Comparison of ENCODE assay signal across 10 cellular contexts in the genomic region with DNA sequence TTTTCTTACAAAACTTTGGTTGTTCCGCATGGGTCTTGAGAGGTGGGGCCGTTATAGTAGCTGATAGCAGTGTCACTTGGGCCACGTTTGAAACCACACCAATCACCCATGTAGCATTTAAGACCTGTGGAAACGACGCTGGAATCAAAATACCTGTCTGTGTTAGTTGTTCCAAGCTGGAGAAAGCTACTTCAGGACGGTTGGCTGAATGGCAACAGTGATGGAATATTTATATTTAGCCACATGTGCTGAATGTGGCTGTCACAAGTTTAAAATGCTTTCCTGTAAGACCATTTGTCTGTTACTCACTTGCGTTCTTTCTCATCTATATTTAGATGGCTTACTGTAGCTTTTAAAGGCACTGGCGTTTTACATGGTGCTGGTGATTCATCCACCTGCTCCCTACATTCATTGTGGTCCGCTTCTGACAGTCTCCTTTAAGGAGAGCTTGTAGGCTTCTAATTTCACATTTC. TPM values are rescaled to one million over a fixed set of nuclear protein-coding genes. Genes with fewer than 3 reads are reported as not detected.
DNase-seq lines count a peak whose midpoint lies in the region; ATAC-seq and TF ChIP-seq lines count a peak whose summit lies in the region.
"Had no signal": no experiment of that assay in that cellular context is flagged by ENCODE, and none has a peak within 500 bp of the region (broad histone marks: within the 10 kb centered on the region; RNA-seq: fewer than 3 reads in every experiment).

No MANE protein-coding gene starts in this region.

- H3K27ac Mint-ChIP-seq in activated CD4-positive, alpha-beta T cell treated with anti-CD3 and anti-CD28 coated beads, Interleukin-2, amount 10 ng/mL, durations not matched to agents 7 days and 5 days = peak overlapping the region; percentile 89
- peak overlapping the region in 4 of 5 experiments; percentile 12 to 89 (median 64) for H3K27ac Mint-ChIP-seq in brain

- CTCF ChIA-PET in activated CD4-positive, alpha-beta T cell treated with anti-CD3 and anti-CD28 coated beads, Interleukin-2, amount 10 ng/mL, durations not matched to agents 7 days and 5 days (lab: Charles Lee) = interaction anchor here (0.8 to 3.8 kb wide), 9 partner anchors 9 to 355 kb away, joined by 3 to 13 read pairs (median 4); a partner anchor contains a TSS

- no peaks in the 10 kb centered on the region for H3K9me3 Mint-ChIP-seq in activated CD4-positive, alpha-beta T cell treated with anti-CD3 and anti-CD28 coated beads, Interleukin-2, amount 10 ng/mL, durations not matched to agents 7 days and 5 days
- H3K9me3 Mint-ChIP-seq in brain = peaks cover 0 to 5% (median 0%) of the 10 kb centered on the region in 5 experiments
- H3K9me3 Mint-ChIP-seq: CD14-positive monocyte had no signal

- H3K9me3 ChIP-seq in upper lobe of right lung = no peaks in the 10 kb centered on the region

- H3K27ac ChIP-seq in upper lobe of right lung = no peak overlapping the region

- DNase-seq in activated CD4-positive, alpha-beta T cell treated with anti-CD3 and anti-CD28 coated beads, Interleukin-2, amount 10 ng/mL, durations not matched to agents 7 days and 5 days = no peak
- DNase-seq in activated CD4-positive, alpha-beta T cell treated with anti-CD3 and anti-CD28 coated beads for 1 hour = no peak
- peak; percentile 63 for DNase-seq in hepatic stellate cell (ENCODE audit: low spot score)
- DNase-seq in upper lobe of right lung = no peak
- no peak for DNase-seq in stimulated activated naive CD4-positive, alpha-beta T cell (lab: John Stamatoyannopoulos, UW)
- DNase-seq in globus pallidus (ENCODE audit: low spot score) = no peak
- DNase-seq: NCI-H1092 had no signal

- no peaks in the 10 kb centered on the region for H3K4me1 ChIP-seq in upper lobe of right lung

- H3K36me3 Mint-ChIP-seq in activated CD4-positive, alpha-beta T cell treated with anti-CD3 and anti-CD28 coated beads, Interleukin-2, amount 10 ng/mL, durations not matched to agents 7 days and 5 days (ENCODE audit: low read depth) = peaks cover 5% of the 10 kb centered on the region
- H3K36me3 Mint-ChIP-seq in brain = no peaks in the 10 kb centered on the region

- H3K4me3 Mint-ChIP-seq in activated CD4-positive, alpha-beta T cell treated with anti-CD3 and anti-CD28 coated beads, Interleukin-2, amount 10 ng/mL, durations not matched to agents 7 days and 5 days = peak overlapping the region; percentile 78
- H3K4me3 Mint-ChIP-seq in brain = peak overlapping the region in 4 of 5 experiments; percentile 31 to 57 (median 47)

- TF ChIP-seq CTCF in brain (conservative IDR thresholded peaks at IDR 0.05) (no peak), upper lobe of right lung (IDR thresholded peaks at IDR 0.05) (no peak)

- peak overlapping the region; percentile 5 for H3K4me3 ChIP-seq in upper lobe of right lung

- H3K4me1 Mint-ChIP-seq in activated CD4-positive, alpha-beta T cell treated with anti-CD3 and anti-CD28 coated beads, Interleukin-2, amount 10 ng/mL, durations not matched to agents 7 days and 5 days = peaks cover 28% of the 10 kb centered on the region
- H3K4me1 Mint-ChIP-seq in brain = peaks cover 29% of the 10 kb centered on the region

- POLR2A ChIA-PET in activated CD4-positive, alpha-beta T cell treated with anti-CD3 and anti-CD28 coated beads, Interleukin-2, amount 10 ng/mL, durations not matched to agents 7 days and 5 days (lab: Charles Lee) = interaction anchor here (0.6 to 1.6 kb wide), 4 partner anchors 25 to 172 kb away, joined by 3 to 5 read pairs (median 4); a partner anchor contains a TSS

- no peaks in the 10 kb centered on the region for H3K27me3 ChIP-seq in upper lobe of right lung

- H3K27me3 Mint-ChIP-seq in activated CD4-positive, alpha-beta T cell treated with anti-CD3 and anti-CD28 coated beads, Interleukin-2, amount 10 ng/mL, durations not matched to agents 7 days and 5 days = no peaks in the 10 kb centered on the region
- H3K27me3 Mint-ChIP-seq in brain = peaks cover 35% of the 10 kb centered on the region

- no peaks in the 10 kb centered on the region for H3K36me3 ChIP-seq in upper lobe of right lung

- intact Hi-C loops in upper lobe of right lung (cut with DNase I) = no loop called here

- ATAC-seq in upper lobe of right lung = no peak
- ATAC-seq in GM21717 (IDR thresholded peaks at IDR 0.05; ENCODE audit: unreplicated experiment) = no peak

RNA-seq across cellular contexts. Expression of a gene that starts 1.4 kb away (rescaled TPM):
- total RNA-seq in activated CD4-positive, alpha-beta T cell treated with anti-CD3 and anti-CD28 coated beads, Interleukin-2, amount 10 ng/mL, durations not matched to agents 7 days and 5 days = 10 to 100 TPM; 28.5 to 31.2 TPM
- 24.2 TPM for polyA plus RNA-seq in brain (ENCODE audit: insufficient read depth, low read depth, low replicate concordance)
- total RNA-seq in upper lobe of right lung = 17.9 TPM

RNA-seq across cellular contexts. Expression of a gene that starts 31.4 kb away (rescaled TPM):
- not detected for total RNA-seq in activated CD4-positive, alpha-beta T cell treated with anti-CD3 and anti-CD28 coated beads, Interleukin-2, amount 10 ng/mL, durations not matched to agents 7 days and 5 days
- polyA plus RNA-seq in brain (ENCODE audit: insufficient read depth, low read depth, low replicate concordance) = 34.7 TPM
- total RNA-seq in upper lobe of right lung = not detected
- polyA plus RNA-seq: CD14-positive monocyte had no signal

RNA-seq across cellular contexts. Expression of a gene that starts 33.6 kb away (rescaled TPM):
- 10 to 100 TPM; 44.5 to 44.7 TPM for total RNA-seq in activated CD4-positive, alpha-beta T cell treated with anti-CD3 and anti-CD28 coated beads, Interleukin-2, amount 10 ng/mL, durations not matched to agents 7 days and 5 days
- 50.2 TPM for polyA plus RNA-seq in brain (ENCODE audit: insufficient read depth, low read depth, low replicate concordance)
- 37.9 TPM for total RNA-seq in upper lobe of right lung
